Comparison of ENCODE assay signal across 2 cellular contexts in the genomic region with DNA sequence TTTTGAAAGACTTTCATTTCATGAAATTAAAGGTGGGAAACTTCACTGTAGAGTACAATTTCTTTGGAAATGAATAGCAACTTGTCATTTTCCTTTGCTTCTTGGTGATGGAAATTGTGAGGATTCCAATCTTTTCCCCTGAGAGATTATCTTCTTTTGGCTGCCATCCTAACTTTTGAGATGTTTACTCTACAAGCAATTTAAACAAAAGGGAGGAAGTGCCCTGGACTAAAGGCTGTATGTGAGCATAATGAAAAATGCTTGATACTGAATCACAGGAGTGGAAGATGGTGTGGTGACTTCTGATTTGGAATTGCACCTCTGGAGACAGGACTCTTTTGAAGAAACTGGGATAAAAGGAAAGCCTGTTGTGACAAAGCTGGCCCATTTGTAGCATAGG.
TF ChIP-seq lines count a peak whose summit lies in the region.

No MANE protein-coding gene starts in this region.

TF ChIP-seq in GM23338, 12 proteins besides CTCF, POLR2A, EP300 and RAD21 (continues in another document):
- TF ChIP-seq CREB1 (CRISPR knock-in tag; IDR thresholded peaks at IDR 0.05; ENCODE audit: low read depth), result no peak
- TF ChIP-seq, protein P1, sequence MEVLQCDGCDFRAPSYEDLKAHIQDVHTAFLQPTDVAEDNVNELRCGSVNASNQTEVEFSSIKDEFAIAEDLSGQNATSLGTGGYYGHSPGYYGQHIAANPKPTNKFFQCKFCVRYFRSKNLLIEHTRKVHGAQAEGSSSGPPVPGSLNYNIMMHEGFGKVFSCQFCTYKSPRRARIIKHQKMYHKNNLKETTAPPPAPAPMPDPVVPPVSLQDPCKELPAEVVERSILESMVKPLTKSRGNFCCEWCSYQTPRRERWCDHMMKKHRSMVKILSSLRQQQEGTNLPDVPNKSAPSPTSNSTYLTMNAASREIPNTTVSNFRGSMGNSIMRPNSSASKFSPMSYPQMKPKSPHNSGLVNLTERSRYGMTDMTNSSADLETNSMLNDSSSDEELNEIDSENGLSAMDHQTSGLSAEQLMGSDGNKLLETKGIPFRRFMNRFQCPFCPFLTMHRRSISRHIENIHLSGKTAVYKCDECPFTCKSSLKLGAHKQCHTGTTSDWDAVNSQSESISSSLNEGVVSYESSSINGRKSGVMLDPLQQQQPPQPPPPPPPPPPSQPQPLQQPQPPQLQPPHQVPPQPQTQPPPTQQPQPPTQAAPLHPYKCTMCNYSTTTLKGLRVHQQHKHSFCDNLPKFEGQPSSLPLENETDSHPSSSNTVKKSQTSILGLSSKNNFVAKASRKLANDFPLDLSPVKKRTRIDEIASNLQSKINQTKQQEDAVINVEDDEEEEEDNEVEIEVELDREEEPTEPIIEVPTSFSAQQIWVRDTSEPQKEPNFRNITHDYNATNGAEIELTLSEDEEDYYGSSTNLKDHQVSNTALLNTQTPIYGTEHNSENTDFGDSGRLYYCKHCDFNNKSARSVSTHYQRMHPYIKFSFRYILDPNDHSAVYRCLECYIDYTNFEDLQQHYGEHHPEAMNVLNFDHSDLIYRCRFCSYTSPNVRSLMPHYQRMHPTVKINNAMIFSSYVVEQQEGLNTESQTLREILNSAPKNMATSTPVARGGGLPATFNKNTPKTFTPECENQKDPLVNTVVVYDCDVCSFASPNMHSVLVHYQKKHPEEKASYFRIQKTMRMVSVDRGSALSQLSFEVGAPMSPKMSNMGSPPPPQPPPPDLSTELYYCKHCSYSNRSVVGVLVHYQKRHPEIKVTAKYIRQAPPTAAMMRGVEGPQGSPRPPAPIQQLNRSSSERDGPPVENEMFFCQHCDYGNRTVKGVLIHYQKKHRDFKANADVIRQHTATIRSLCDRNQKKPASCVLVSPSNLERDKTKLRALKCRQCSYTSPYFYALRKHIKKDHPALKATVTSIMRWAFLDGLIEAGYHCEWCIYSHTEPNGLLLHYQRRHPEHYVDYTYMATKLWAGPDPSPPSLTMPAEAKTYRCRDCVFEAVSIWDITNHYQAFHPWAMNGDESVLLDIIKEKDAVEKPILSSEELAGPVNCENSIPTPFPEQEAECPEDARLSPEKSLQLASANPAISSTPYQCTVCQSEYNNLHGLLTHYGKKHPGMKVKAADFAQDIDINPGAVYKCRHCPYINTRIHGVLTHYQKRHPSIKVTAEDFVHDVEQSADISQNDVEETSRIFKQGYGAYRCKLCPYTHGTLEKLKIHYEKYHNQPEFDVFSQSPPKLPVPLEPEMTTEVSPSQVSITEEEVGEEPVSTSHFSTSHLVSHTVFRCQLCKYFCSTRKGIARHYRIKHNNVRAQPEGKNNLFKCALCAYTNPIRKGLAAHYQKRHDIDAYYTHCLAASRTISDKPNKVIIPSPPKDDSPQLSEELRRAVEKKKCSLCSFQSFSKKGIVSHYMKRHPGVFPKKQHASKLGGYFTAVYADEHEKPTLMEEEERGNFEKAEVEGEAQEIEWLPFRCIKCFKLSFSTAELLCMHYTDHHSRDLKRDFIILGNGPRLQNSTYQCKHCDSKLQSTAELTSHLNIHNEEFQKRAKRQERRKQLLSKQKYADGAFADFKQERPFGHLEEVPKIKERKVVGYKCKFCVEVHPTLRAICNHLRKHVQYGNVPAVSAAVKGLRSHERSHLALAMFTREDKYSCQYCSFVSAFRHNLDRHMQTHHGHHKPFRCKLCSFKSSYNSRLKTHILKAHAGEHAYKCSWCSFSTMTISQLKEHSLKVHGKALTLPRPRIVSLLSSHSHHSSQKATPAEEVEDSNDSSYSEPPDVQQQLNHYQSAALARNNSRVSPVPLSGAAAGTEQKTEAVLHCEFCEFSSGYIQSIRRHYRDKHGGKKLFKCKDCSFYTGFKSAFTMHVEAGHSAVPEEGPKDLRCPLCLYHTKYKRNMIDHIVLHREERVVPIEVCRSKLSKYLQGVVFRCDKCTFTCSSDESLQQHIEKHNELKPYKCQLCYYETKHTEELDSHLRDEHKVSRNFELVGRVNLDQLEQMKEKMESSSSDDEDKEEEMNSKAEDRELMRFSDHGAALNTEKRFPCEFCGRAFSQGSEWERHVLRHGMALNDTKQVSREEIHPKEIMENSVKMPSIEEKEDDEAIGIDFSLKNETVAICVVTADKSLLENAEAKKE (CRISPR knock-in tag; IDR thresholded peaks at IDR 0.05), result no peak
- TF ChIP-seq, protein P2, sequence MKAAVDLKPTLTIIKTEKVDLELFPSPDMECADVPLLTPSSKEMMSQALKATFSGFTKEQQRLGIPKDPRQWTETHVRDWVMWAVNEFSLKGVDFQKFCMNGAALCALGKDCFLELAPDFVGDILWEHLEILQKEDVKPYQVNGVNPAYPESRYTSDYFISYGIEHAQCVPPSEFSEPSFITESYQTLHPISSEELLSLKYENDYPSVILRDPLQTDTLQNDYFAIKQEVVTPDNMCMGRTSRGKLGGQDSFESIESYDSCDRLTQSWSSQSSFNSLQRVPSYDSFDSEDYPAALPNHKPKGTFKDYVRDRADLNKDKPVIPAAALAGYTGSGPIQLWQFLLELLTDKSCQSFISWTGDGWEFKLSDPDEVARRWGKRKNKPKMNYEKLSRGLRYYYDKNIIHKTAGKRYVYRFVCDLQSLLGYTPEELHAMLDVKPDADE (IDR thresholded peaks at IDR 0.05), result no peak
- no peak for TF ChIP-seq EZH2 (IDR thresholded peaks at IDR 0.05; ENCODE audit: low read depth, unreplicated experiment)
- no peak for TF ChIP-seq STAT1 (IDR thresholded peaks at IDR 0.05; ENCODE audit: unreplicated experiment)
- no peak for TF ChIP-seq ZNF331 (CRISPR knock-in tag; IDR thresholded peaks at IDR 0.05; ENCODE audit: low read depth)
- TF ChIP-seq EZH2phosphoT487 (IDR thresholded peaks at IDR 0.05; ENCODE audit: unreplicated experiment), result no peak
- TF ChIP-seq POLR2AphosphoS5 (IDR thresholded peaks at IDR 0.05; ENCODE audit: low read depth), result no peak
- no peak for TF ChIP-seq ZNF114 (CRISPR knock-in tag; IDR thresholded peaks at IDR 0.05)
- TF ChIP-seq, protein P3, sequence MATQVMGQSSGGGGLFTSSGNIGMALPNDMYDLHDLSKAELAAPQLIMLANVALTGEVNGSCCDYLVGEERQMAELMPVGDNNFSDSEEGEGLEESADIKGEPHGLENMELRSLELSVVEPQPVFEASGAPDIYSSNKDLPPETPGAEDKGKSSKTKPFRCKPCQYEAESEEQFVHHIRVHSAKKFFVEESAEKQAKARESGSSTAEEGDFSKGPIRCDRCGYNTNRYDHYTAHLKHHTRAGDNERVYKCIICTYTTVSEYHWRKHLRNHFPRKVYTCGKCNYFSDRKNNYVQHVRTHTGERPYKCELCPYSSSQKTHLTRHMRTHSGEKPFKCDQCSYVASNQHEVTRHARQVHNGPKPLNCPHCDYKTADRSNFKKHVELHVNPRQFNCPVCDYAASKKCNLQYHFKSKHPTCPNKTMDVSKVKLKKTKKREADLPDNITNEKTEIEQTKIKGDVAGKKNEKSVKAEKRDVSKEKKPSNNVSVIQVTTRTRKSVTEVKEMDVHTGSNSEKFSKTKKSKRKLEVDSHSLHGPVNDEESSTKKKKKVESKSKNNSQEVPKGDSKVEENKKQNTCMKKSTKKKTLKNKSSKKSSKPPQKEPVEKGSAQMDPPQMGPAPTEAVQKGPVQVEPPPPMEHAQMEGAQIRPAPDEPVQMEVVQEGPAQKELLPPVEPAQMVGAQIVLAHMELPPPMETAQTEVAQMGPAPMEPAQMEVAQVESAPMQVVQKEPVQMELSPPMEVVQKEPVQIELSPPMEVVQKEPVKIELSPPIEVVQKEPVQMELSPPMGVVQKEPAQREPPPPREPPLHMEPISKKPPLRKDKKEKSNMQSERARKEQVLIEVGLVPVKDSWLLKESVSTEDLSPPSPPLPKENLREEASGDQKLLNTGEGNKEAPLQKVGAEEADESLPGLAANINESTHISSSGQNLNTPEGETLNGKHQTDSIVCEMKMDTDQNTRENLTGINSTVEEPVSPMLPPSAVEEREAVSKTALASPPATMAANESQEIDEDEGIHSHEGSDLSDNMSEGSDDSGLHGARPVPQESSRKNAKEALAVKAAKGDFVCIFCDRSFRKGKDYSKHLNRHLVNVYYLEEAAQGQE (IDR thresholded peaks at IDR 0.05; ENCODE audit: unreplicated experiment), result no peak

TF ChIP-seq in WTC11, 78 proteins besides CTCF, POLR2A, EP300 and RAD21:
- TF ChIP-seq SMAD3 (CRISPR knock-in tag; IDR thresholded peaks at IDR 0.05; ENCODE audit: borderline replicate concordance), result no peak
- no peak for TF ChIP-seq ZNF512 (CRISPR knock-in tag; IDR thresholded peaks at IDR 0.05; ENCODE audit: borderline replicate concordance)
- no peak for TF ChIP-seq IRF1 (CRISPR knock-in tag; IDR thresholded peaks at IDR 0.05)
- TF ChIP-seq ATF2 (CRISPR knock-in tag; IDR thresholded peaks at IDR 0.05; ENCODE audit: borderline replicate concordance, low read depth), result no peak
- no peak for TF ChIP-seq FOXP4 (CRISPR knock-in tag; IDR thresholded peaks at IDR 0.05)
- no peak for TF ChIP-seq NR3C1 (CRISPR knock-in tag; conservative IDR thresholded peaks at IDR 0.05; ENCODE audit: low read depth)
- TF ChIP-seq, protein P4, sequence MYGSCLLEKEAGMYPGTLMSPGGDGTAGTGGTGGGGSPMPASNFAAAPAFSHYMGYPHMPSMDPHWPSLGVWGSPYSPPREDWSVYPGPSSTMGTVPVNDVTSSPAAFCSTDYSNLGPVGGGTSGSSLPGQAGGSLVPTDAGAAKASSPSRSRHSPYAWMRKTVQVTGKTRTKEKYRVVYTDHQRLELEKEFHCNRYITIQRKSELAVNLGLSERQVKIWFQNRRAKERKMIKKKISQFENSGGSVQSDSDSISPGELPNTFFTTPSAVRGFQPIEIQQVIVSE (CRISPR knock-in tag; IDR thresholded peaks at IDR 0.05; ENCODE audit: borderline replicate concordance), result no peak
TF ChIP-seq in WTC11: peak in this region for 0.
